Comparison of ENCODE assay signal across 1 cellular context in the genomic region with DNA sequence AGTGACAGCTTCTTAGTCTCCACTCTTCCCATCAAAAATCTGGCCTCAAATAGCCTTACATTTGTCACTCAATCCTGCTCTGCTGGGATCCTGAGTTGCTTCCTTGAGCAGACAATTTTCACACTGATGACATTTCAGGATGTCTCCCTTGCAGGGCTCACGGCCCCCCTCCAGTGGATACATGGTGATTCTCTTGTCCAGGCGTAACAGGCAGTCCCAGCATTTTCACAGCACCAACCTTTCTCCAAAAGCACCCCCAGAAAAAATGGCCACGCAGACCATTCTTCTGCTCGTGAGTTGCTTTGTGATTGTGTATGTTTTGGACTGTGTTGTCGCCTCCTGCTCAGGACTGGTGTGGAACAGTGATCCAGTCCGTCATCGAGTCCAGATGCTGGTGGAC.
TF ChIP-seq lines count a peak whose summit lies in the region.

No MANE protein-coding gene starts in this region.

TF ChIP-seq in IMR-90, 13 proteins besides CTCF, POLR2A, EP300 and RAD21:
- no peak for TF ChIP-seq MXI1 (IDR thresholded peaks at IDR 0.05; ENCODE audit: borderline replicate concordance, low read depth, low read length)
- TF ChIP-seq NFE2L2 (IDR thresholded peaks at IDR 0.05; ENCODE audit: low read depth, low read length) = no peak
- TF ChIP-seq RFX5 (IDR thresholded peaks at IDR 0.05; ENCODE audit: low read depth, low read length) = no peak
- TF ChIP-seq RCOR1 (IDR thresholded peaks at IDR 0.05; ENCODE audit: insufficient replicate concordance, low read length) = no peak
- TF ChIP-seq CHD1 (IDR thresholded peaks at IDR 0.05; ENCODE audit: low read depth, low read length) = no peak
- TF ChIP-seq USF2 (IDR thresholded peaks at IDR 0.05; ENCODE audit: low read depth, low read length) = no peak
- no peak for TF ChIP-seq BHLHE40 (IDR thresholded peaks at IDR 0.05; ENCODE audit: low read depth, low read length)
- no peak for TF ChIP-seq CEBPB (IDR thresholded peaks at IDR 0.05; ENCODE audit: low read depth, low read length)
- TF ChIP-seq MAZ (IDR thresholded peaks at IDR 0.05; ENCODE audit: borderline replicate concordance, low read depth, low read length) = no peak
- TF ChIP-seq, protein P1, sequence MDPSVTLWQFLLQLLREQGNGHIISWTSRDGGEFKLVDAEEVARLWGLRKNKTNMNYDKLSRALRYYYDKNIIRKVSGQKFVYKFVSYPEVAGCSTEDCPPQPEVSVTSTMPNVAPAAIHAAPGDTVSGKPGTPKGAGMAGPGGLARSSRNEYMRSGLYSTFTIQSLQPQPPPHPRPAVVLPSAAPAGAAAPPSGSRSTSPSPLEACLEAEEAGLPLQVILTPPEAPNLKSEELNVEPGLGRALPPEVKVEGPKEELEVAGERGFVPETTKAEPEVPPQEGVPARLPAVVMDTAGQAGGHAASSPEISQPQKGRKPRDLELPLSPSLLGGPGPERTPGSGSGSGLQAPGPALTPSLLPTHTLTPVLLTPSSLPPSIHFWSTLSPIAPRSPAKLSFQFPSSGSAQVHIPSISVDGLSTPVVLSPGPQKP (IDR thresholded peaks at IDR 0.05; ENCODE audit: borderline replicate concordance, low read depth, low read length) = no peak
- no peak for TF ChIP-seq SMC3 (IDR thresholded peaks at IDR 0.05; ENCODE audit: low read depth, low read length)
- no peak for TF ChIP-seq MAFK (IDR thresholded peaks at IDR 0.05; ENCODE audit: low read depth, low read length)
- TF ChIP-seq FOS (IDR thresholded peaks at IDR 0.05; ENCODE audit: low read depth, low read length) = no peak
